In genomic region chr11:45964911-45965389, GRCh38 we compare ENCODE assay signal across 8 cellular contexts. TPM values are rescaled to one million over a fixed set of nuclear protein-coding genes. Genes with fewer than 3 reads are reported as not detected.
DNase-seq lines count a peak whose midpoint lies in the region; ATAC-seq and TF ChIP-seq lines count a peak whose summit lies in the region.

No MANE protein-coding gene starts in this region.

- no peak overlapping the region for H3K4me3 ChIP-seq in right lobe of liver

- H3K27ac ChIP-seq in right lobe of liver: peak overlapping the region in 2 of 3 donors; percentile 10 to 27

- peak; percentile 94 for TF ChIP-seq CTCF in GM12873 (IDR thresholded peaks at IDR 0.05; ENCODE audit: insufficient read depth, low read depth, low read length, missing control alignments)
- TF ChIP-seq CTCF in right lobe of liver (IDR thresholded peaks at IDR 0.05): peak; percentile 79 to 90 (median 90)

- no peaks in the 10 kb centered on the region for H3K9me3 ChIP-seq in right lobe of liver

- DNase-seq in NCI-H526 treated with DMSO at 0.1 percent for 48 hours (lab: John Stamatoyannopoulos, UW) (peak; percentile 74), dermis blood vessel endothelial cell (peak; percentile 89), right lobe of liver (peak in 2 of 3 donors; percentile 37 to 61)
- peak; percentile 32 to 50 for DNase-seq in activated CD4-positive, alpha-beta T cell treated with anti-CD3 and anti-CD28 coated beads, Interleukin-2, amount 50 U/mL, for 24 hours (ENCODE audit: low read depth in 1 of 2, low spot score in 1 of 2)
- DNase-seq in stimulated activated CD8-positive, alpha-beta memory T cell treated with anti-CD3 and anti-CD28 coated beads, Interleukin-12 subunit alpha, Interleukin-12 subunit beta, amount 100 ng/mL, for 1 hour (ENCODE audit: low read depth): peak; percentile 33

- WGBS in right lobe of liver (ENCODE audit: insufficient coverage, low coverage, low lambda C conversion rate, missing lambda C conversion rate): 7% methylated on average over 8 of the region's 9 CpGs

- H3K4me1 ChIP-seq in right lobe of liver: peaks cover 0 to 10% (median 2%) of the 10 kb centered on the region in 4 donors

- TF ChIP-seq POLR2A in right lobe of liver (IDR thresholded peaks at IDR 0.05): no peak

- H3K27me3 ChIP-seq in right lobe of liver: no peaks in the 10 kb centered on the region

- H3K36me3 ChIP-seq in right lobe of liver: peaks cover 0 to 28% (median 2%) of the 10 kb centered on the region in 4 donors

- intact Hi-C loops in right lobe of liver (cut with DNase I): no loop called here

- peak; percentile 69 for ATAC-seq in HG03432 (IDR thresholded peaks at IDR 0.05; ENCODE audit: unreplicated experiment)
- peak; percentile 95 to 96 (median 95) for ATAC-seq in right lobe of liver
- no peak for ATAC-seq in HG03469 (IDR thresholded peaks at IDR 0.05; ENCODE audit: unreplicated experiment)

RNA-seq across cellular contexts. Expression of gene LARGE2, which starts 42.5 kb away (rescaled TPM):
- total RNA-seq in dermis blood vessel endothelial cell: not detected in 2 replicates
- 1 to 10 TPM in 5 of 6 experiments, under 1 TPM in 1; 0.43 to 3.5 (median 2.4) TPM for total RNA-seq in right lobe of liver

RNA-seq across cellular contexts. Expression of gene PEX16, which starts 47.3 kb away (rescaled TPM):
- 28.9 and 33.4 TPM in 2 replicates for total RNA-seq in dermis blood vessel endothelial cell
- total RNA-seq in right lobe of liver: 10 to 100 TPM; 17.9 to 36.7 (median 32.4) TPM

RNA-seq across cellular contexts. Expression of gene FREY1, which starts 57.9 kb away (rescaled TPM):
- 0.70 and 0.85 TPM in 2 replicates for total RNA-seq in dermis blood vessel endothelial cell
- under 1 TPM in 3 of 6 experiments, not detected in 3; 0.40 to 0.90 (median 0.42) TPM for total RNA-seq in right lobe of liver

Comparison
In these comparisons a context has a peak if more than half of its experiments do, and no peak if none do; other contexts are left out.
1. DNase-seq: peak in every context shown above with its lines; median percentile 89 in dermis blood vessel endothelial cell; 74 in NCI-H526 treated with DMSO at 0.1 percent for 48 hours; 49 in right lobe of liver; 41 in activated CD4-positive, alpha-beta T cell treated with anti-CD3 and anti-CD28 coated beads, Interleukin-2, amount 50 U/mL, for 24 hours; 33 in stimulated activated CD8-positive, alpha-beta memory T cell treated with anti-CD3 and anti-CD28 coated beads, Interleukin-12 subunit alpha, Interleukin-12 subunit beta, amount 100 ng/mL, for 1 hour.